ENCODE assay signal across 29 cellular contexts in genomic region chr16:11273721-11274324, GRCh38. TPM values are rescaled to one million over a fixed set of nuclear protein-coding genes. Genes with fewer than 3 reads are reported as not detected.
DNase-seq lines count a peak whose midpoint lies in the region; ATAC-seq and FAIRE-seq lines count a peak whose summit lies in the region.
"Had no signal": no experiment of that assay in that cellular context is flagged by ENCODE, and none has a peak within 500 bp of the region (broad histone marks: within the 10 kb centered on the region; RNA-seq: fewer than 3 reads in every experiment).

No MANE protein-coding gene starts in this region.

- H3K4me1 Mint-ChIP-seq in dendritic cell treated with granulocyte-macrophage colony-stimulating factor and Interleukin-4, amounts not matched to agents 40 ng/mL and 50 ng/mL, for 4 days (ENCODE audit: low read depth): peaks cover 49% of the 10 kb centered on the region
- H3K4me1 Mint-ChIP-seq: activated naive CD8-positive, alpha-beta T cell treated with anti-CD3 and anti-CD28 coated beads, Interleukin-2, amount 50 U/mL, for 24 hours; CD4-positive, CD25-positive, alpha-beta regulatory T cell had no signal

- WGBS in mesodermal cell (ENCODE audit: insufficient coverage in 2 of 2), 2 experiments: 57 to 71% methylated on average over 1 of the region's 3 CpGs

- H3K9me3 Mint-ChIP-seq in dendritic cell treated with granulocyte-macrophage colony-stimulating factor and Interleukin-4, amounts not matched to agents 40 ng/mL and 50 ng/mL, for 4 days: no peaks in the 10 kb centered on the region
- H3K9me3 Mint-ChIP-seq: activated CD4-positive, alpha-beta memory T cell treated with anti-CD3 and anti-CD28 coated beads for 36 hours; activated naive CD8-positive, alpha-beta T cell treated with anti-CD3 and anti-CD28 coated beads, Interleukin-2, amount 50 U/mL, for 24 hours had no signal

- H3K4me1 ChIP-seq in mesodermal cell (ENCODE audit: control insufficient read depth, insufficient read depth, low read length, poor library complexity, severe bottlenecking): peaks cover 4% of the 10 kb centered on the region

- H3K4me3 Mint-ChIP-seq in dendritic cell treated with granulocyte-macrophage colony-stimulating factor and Interleukin-4, amounts not matched to agents 40 ng/mL and 50 ng/mL, for 4 days: no peak overlapping the region
- H3K4me3 Mint-ChIP-seq: activated CD4-positive, alpha-beta memory T cell treated with anti-CD3 and anti-CD28 coated beads for 36 hours; activated naive CD8-positive, alpha-beta T cell treated with anti-CD3 and anti-CD28 coated beads, Interleukin-2, amount 50 U/mL, for 24 hours; CD4-positive, CD25-positive, alpha-beta regulatory T cell; HFFc6 had no signal

- peak; percentile 30 for DNase-seq in HTR-8/SVneo (ENCODE audit: insufficient read length, low spot score)
- DNase-seq in urothelium cell line (ENCODE audit: low spot score): peak; percentile 84
- DNase-seq in NCI-H1694 treated with DMSO at 0.1 percent for 48 hours (lab: John Stamatoyannopoulos, UW): no peak
- DNase-seq: activated CD4-positive, alpha-beta memory T cell treated with anti-CD3 and anti-CD28 coated beads for 36 hours; activated CD4-positive, CD25-positive, alpha-beta regulatory T cell; activated effector memory CD4-positive, alpha-beta T cell treated with Interleukin-2 at 50 U/mL for 16 hours; activated naive CD8-positive, alpha-beta T cell treated with anti-CD3 and anti-CD28 coated beads, Interleukin-2, amount 50 U/mL, for 24 hours; brain microvascular endothelial cell; CD4-positive, CD25-positive, alpha-beta regulatory T cell; DMS 273 treated with DMSO at 0.1 percent for 48 hours; GDM1; HFFc6; KG1; left cardiac atrium; mucosa of descending colon; NCI-H526 treated with DMSO at 0.1 percent for 48 hours; spleen; stimulated activated CD4-positive, alpha-beta T cell treated with anti-CD3 and anti-CD28 coated beads, Interleukin-4, amount 100 ng/mL, for 1 hour; stimulated activated naive CD4-positive, alpha-beta T cell; T1000 had no signal

- no peaks in the 10 kb centered on the region for H3K9me3 ChIP-seq in mesodermal cell (ENCODE audit: control insufficient read depth, low read length)
- H3K9me3 ChIP-seq: mucosa of descending colon, neutrophil, spleen had no signal

- intact Hi-C loops in dendritic cell treated with granulocyte-macrophage colony-stimulating factor and Interleukin-4, amounts not matched to agents 40 ng/mL and 50 ng/mL, for 4 days (cut with micrococcal nuclease): no loop called here

- ATAC-seq in GM21390 (IDR thresholded peaks at IDR 0.05; ENCODE audit: unreplicated experiment) (no peak), HG02852 (IDR thresholded peaks at IDR 0.05; ENCODE audit: unreplicated experiment) (no peak)
- ATAC-seq: activated naive CD8-positive, alpha-beta T cell treated with anti-CD3 and anti-CD28 coated beads, Interleukin-2, amount 50 U/mL, for 24 hours; left cardiac atrium; mucosa of descending colon had no signal

- peak overlapping the region; percentile 87 for H3K27ac Mint-ChIP-seq in dendritic cell treated with granulocyte-macrophage colony-stimulating factor and Interleukin-4, amounts not matched to agents 40 ng/mL and 50 ng/mL, for 4 days
- H3K27ac Mint-ChIP-seq: activated CD4-positive, alpha-beta memory T cell treated with anti-CD3 and anti-CD28 coated beads for 36 hours; activated naive CD8-positive, alpha-beta T cell treated with anti-CD3 and anti-CD28 coated beads, Interleukin-2, amount 50 U/mL, for 24 hours; HFFc6 had no signal

- H3K36me3 Mint-ChIP-seq in dendritic cell treated with granulocyte-macrophage colony-stimulating factor and Interleukin-4, amounts not matched to agents 40 ng/mL and 50 ng/mL, for 4 days (ENCODE audit: low read depth): no peaks in the 10 kb centered on the region
- H3K36me3 Mint-ChIP-seq: activated CD4-positive, alpha-beta memory T cell treated with anti-CD3 and anti-CD28 coated beads for 36 hours; CD4-positive, CD25-positive, alpha-beta regulatory T cell had no signal

- H3K27ac ChIP-seq in mesodermal cell (ENCODE audit: low read depth, low read length, severe bottlenecking): peak overlapping the region; percentile 85
- H3K27ac ChIP-seq: brain microvascular endothelial cell, neutrophil, RWPE1, spleen had no signal

- no peak for FAIRE-seq in HTR-8/SVneo (lab: Jason Lieb, UNC)
- FAIRE-seq in urothelium cell line (lab: Jason Lieb, UNC): no peak
- FAIRE-seq: colon had no signal

- H3K27me3 Mint-ChIP-seq in dendritic cell treated with granulocyte-macrophage colony-stimulating factor and Interleukin-4, amounts not matched to agents 40 ng/mL and 50 ng/mL, for 4 days: peaks cover 42% of the 10 kb centered on the region
- H3K27me3 Mint-ChIP-seq: activated CD4-positive, alpha-beta memory T cell treated with anti-CD3 and anti-CD28 coated beads for 36 hours; activated naive CD8-positive, alpha-beta T cell treated with anti-CD3 and anti-CD28 coated beads, Interleukin-2, amount 50 U/mL, for 24 hours had no signal

- no peaks in the 10 kb centered on the region for H3K36me3 ChIP-seq in mesodermal cell (ENCODE audit: control insufficient read depth, insufficient read depth, low read length)
- H3K36me3 ChIP-seq: brain microvascular endothelial cell, neutrophil, spleen had no signal

- no peak overlapping the region for H3K4me3 ChIP-seq in mesodermal cell (ENCODE audit: extremely low read depth, insufficient read depth, low read length, poor library complexity, severe bottlenecking)
- H3K4me3 ChIP-seq: mucosa of descending colon, spleen had no signal

RNA-seq across cellular contexts. Expression of gene PRM3, which starts 0.4 kb away (rescaled TPM):
- polyA plus RNA-seq in mesodermal cell (2013, experiment 1 of 2): not detected
- polyA plus RNA-seq in mesodermal cell (2013, experiment 2 of 2): not detected
- polyA plus RNA-seq: CD4-positive, CD25-positive, alpha-beta regulatory T cell; fibroblast of lung; spleen; thymus had no signal

RNA-seq across cellular contexts. Expression of gene PRM2, which starts 2.5 kb away (rescaled TPM):
- polyA plus RNA-seq in mesodermal cell (2013, experiment 1 of 2): not detected
- polyA plus RNA-seq in mesodermal cell (2013, experiment 2 of 2): not detected
- polyA plus RNA-seq: CD4-positive, CD25-positive, alpha-beta regulatory T cell; fibroblast of lung; spleen had no signal

RNA-seq across cellular contexts. Expression of gene TNP2, which starts 4.7 kb away (rescaled TPM):
- not detected for polyA plus RNA-seq in mesodermal cell (2013, experiment 1 of 2)
- polyA plus RNA-seq in mesodermal cell (2013, experiment 2 of 2): not detected
- polyA plus RNA-seq: CD4-positive, CD25-positive, alpha-beta regulatory T cell; fibroblast of lung; spleen; thymus had no signal

RNA-seq across cellular contexts. Expression of gene PRM1, which starts 7.3 kb away (rescaled TPM):
- not detected for polyA plus RNA-seq in mesodermal cell (2013, experiment 1 of 2)
- not detected for polyA plus RNA-seq in mesodermal cell (2013, experiment 2 of 2)
- polyA plus RNA-seq: CD4-positive, CD25-positive, alpha-beta regulatory T cell; fibroblast of lung; spleen had no signal

RNA-seq across cellular contexts. Expression of gene SOCS1, which starts 17.8 kb away (rescaled TPM):
- 10.3 TPM for polyA plus RNA-seq in mesodermal cell (2013, experiment 1 of 2)
- 7.1 TPM for polyA plus RNA-seq in mesodermal cell (2013, experiment 2 of 2)
